ENCODE assay signal across 17 cellular contexts in the genomic region with DNA sequence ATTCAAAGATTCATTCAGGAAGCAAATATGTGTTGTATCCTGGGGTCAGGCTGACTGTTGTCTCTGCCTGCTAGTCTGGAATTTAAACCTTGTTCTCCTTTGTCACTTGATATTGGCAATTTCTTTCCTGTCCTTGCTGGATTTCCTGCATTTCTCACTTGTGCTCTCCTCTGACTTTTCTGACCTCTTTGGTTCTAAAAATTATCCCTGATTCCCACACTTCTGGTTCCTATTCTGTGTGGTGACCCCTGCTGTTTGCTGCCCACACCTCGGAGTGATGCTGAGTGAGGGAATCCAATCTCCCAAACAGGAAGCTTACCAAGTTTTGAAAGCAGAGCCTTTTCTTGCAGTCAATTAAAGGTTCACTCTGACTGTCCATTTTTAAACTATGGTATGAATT.
DNase-seq lines count a peak whose midpoint lies in the region; ATAC-seq and TF ChIP-seq lines count a peak whose summit lies in the region.
"Had no signal": no experiment of that assay in that cellular context is flagged by ENCODE, and none has a peak within 500 bp of the region (broad histone marks: within the 10 kb centered on the region; RNA-seq: fewer than 3 reads in every experiment).

No MANE protein-coding gene starts in this region.

- H3K36me3 ChIP-seq in liver (ENCODE audit: control insufficient read depth in 4 of 4, insufficient read depth in 3 of 4, low read depth in 1 of 4, low read length in 3 of 4) (peaks cover 0 to 2% (median 0%) of the 10 kb centered on the region in 4 donors), smooth muscle cell (ENCODE audit: low read depth) (no peaks in the 10 kb centered on the region)

- WGBS in liver, result 36% methylated on average over 1 of the region's 1 CpG
- WGBS in smooth muscle cell (ENCODE audit: low lambda C conversion rate), result 56% methylated on average over 1 of the region's 1 CpG

- DNase-seq in activated T-cell treated with anti-CD3 and anti-CD28 coated beads, Interleukin-2, amount 50 U/mL, for 72 hours, result no peak
- DNase-seq in activated T-cell treated with anti-CD3 and anti-CD28 coated beads, Interleukin-2, amount 50 U/mL, for 24 hours, result no peak
- DNase-seq in astrocyte of the cerebellum (ENCODE audit: low read depth), result peak; percentile 29
- DNase-seq in smooth muscle cell (lab: John Stamatoyannopoulos, UW; ENCODE audit: unreplicated experiment), result no peak
- DNase-seq in stimulated activated CD4-positive, alpha-beta T cell treated with anti-CD3 and anti-CD28 coated beads, Interleukin-2, amount 100 ng/mL, for 48 hours, result no peak
- no peak for DNase-seq in stimulated activated naive B cell treated with anti-CD40 and anti-IgM and Interleukin-4, amounts not matched to agents 10 μg/mL and 1 μg/mL and 100 μg/mL, for 72 hours
- DNase-seq in kidney glomerular epithelial cell (lab: John Stamatoyannopoulos, UW), result no peak
- DNase-seq: 8988T; activated CD4-positive, CD25-positive, alpha-beta regulatory T cell; CD4-positive, alpha-beta T cell; Kasumi-1; NCI-H1694; NCI-H510A; substantia nigra had no signal

- in situ Hi-C loops in astrocyte of the cerebellum (cut with HindIII; ENCODE audit: low sequenced_read_pairs), result no loop called here

- H3K9me3 ChIP-seq in liver (ENCODE audit: control insufficient read depth in 4 of 4, low read length in 3 of 4), result peaks cover 0 to 8% (median 5%) of the 10 kb centered on the region in 4 donors
- no peaks in the 10 kb centered on the region for H3K9me3 ChIP-seq in smooth muscle cell (replicated peaks; ENCODE audit: low read depth)

- H3K4me1 ChIP-seq in liver (ENCODE audit: control insufficient read depth in 4 of 4, insufficient read depth in 4 of 4, low read length in 3 of 4) (peaks cover 11 to 44% (median 26%) of the 10 kb centered on the region in 4 donors), smooth muscle cell (ENCODE audit: low read depth) (peaks cover 31% of the 10 kb centered on the region)

- H4K20me1 ChIP-seq in smooth muscle cell (ENCODE audit: low read depth), result no peaks in the 10 kb centered on the region

- no peak overlapping the region for H2AFZ ChIP-seq in smooth muscle cell (ENCODE audit: low read depth)

- peaks cover 4 to 10% of the 10 kb centered on the region in 2 donors for H3K9me3 Mint-ChIP-seq in activated T-cell treated with anti-CD3 and anti-CD28 coated beads, Interleukin-2, amount 50 U/mL, for 72 hours
- H3K9me3 Mint-ChIP-seq in activated T-cell treated with anti-CD3 and anti-CD28 coated beads, Interleukin-2, amount 50 U/mL, for 24 hours, result peaks cover 29% of the 10 kb centered on the region
- peaks cover 7 to 13% of the 10 kb centered on the region in 2 donors for H3K9me3 Mint-ChIP-seq in stimulated activated naive B cell treated with anti-CD40 and anti-IgM and Interleukin-4, amounts not matched to agents 10 μg/mL and 1 μg/mL and 100 μg/mL, for 72 hours

- no peak overlapping the region for H3K4me2 ChIP-seq in smooth muscle cell

- H3K4me3 ChIP-seq in astrocyte of the cerebellum (ENCODE audit: low read depth, low read length), result no peak overlapping the region
- H3K4me3 ChIP-seq in liver (ENCODE audit: low read depth in 1 of 3, low read length in 3 of 3), result no peak overlapping the region
- no peak overlapping the region for H3K4me3 ChIP-seq in smooth muscle cell

- H3K27me3 ChIP-seq in liver (ENCODE audit: control insufficient read depth in 4 of 4, insufficient read depth in 4 of 4, low read length in 3 of 4) (no peaks in the 10 kb centered on the region), smooth muscle cell (ENCODE audit: low read depth) (no peaks in the 10 kb centered on the region)

- ATAC-seq in activated T-cell treated with anti-CD3 and anti-CD28 coated beads, Interleukin-2, amount 50 U/mL, for 72 hours (replicated peaks in 1 of 2), result no peak
- ATAC-seq in stimulated activated naive B cell treated with anti-CD40 and anti-IgM and Interleukin-4, amounts not matched to agents 10 μg/mL and 1 μg/mL and 100 μg/mL, for 72 hours (replicated peaks), result no peak

- H3K27ac Mint-ChIP-seq in activated T-cell treated with anti-CD3 and anti-CD28 coated beads, Interleukin-2, amount 50 U/mL, for 72 hours, result peak overlapping the region; percentile 57
- H3K27ac Mint-ChIP-seq in activated T-cell treated with anti-CD3 and anti-CD28 coated beads, Interleukin-2, amount 50 U/mL, for 24 hours, result no peak overlapping the region
- H3K27ac Mint-ChIP-seq in stimulated activated naive B cell treated with anti-CD40 and anti-IgM and Interleukin-4, amounts not matched to agents 10 μg/mL and 1 μg/mL and 100 μg/mL, for 72 hours, result no peak overlapping the region
- H3K27ac Mint-ChIP-seq: activated naive CD4-positive, alpha-beta T cell treated with anti-CD3 and anti-CD28 coated beads, Interleukin-2, amount 50 U/mL, for 24 hours; CD4-positive, alpha-beta T cell had no signal

- no peak overlapping the region for H3K9ac ChIP-seq in liver (ENCODE audit: low read depth in 1 of 2, low read length in 2 of 2)
- H3K9ac ChIP-seq in smooth muscle cell (ENCODE audit: low read depth), result no peak overlapping the region

- no peaks in the 10 kb centered on the region for H3K27me3 Mint-ChIP-seq in activated T-cell treated with anti-CD3 and anti-CD28 coated beads, Interleukin-2, amount 50 U/mL, for 72 hours (ENCODE audit: low read depth)
- H3K27me3 Mint-ChIP-seq in activated T-cell treated with anti-CD3 and anti-CD28 coated beads, Interleukin-2, amount 50 U/mL, for 24 hours, result no peaks in the 10 kb centered on the region
- H3K27me3 Mint-ChIP-seq in stimulated activated naive B cell treated with anti-CD40 and anti-IgM and Interleukin-4, amounts not matched to agents 10 μg/mL and 1 μg/mL and 100 μg/mL, for 72 hours, result no peaks in the 10 kb centered on the region
- H3K27me3 Mint-ChIP-seq: activated naive CD4-positive, alpha-beta T cell treated with anti-CD3 and anti-CD28 coated beads, Interleukin-2, amount 50 U/mL, for 24 hours; CD4-positive, alpha-beta T cell; central memory CD8-positive, alpha-beta T cell had no signal

- TF ChIP-seq RAD21 in liver (IDR thresholded peaks at IDR 0.05), result peak in 1 of 2 donors; percentile 12

- H3K4me1 Mint-ChIP-seq in activated T-cell treated with anti-CD3 and anti-CD28 coated beads, Interleukin-2, amount 50 U/mL, for 72 hours (ENCODE audit: low read depth), result peaks cover 17% of the 10 kb centered on the region
- H3K4me1 Mint-ChIP-seq in activated T-cell treated with anti-CD3 and anti-CD28 coated beads, Interleukin-2, amount 50 U/mL, for 24 hours (ENCODE audit: low read depth), result peaks cover 20% of the 10 kb centered on the region
- peaks cover 7 to 10% of the 10 kb centered on the region in 2 donors for H3K4me1 Mint-ChIP-seq in stimulated activated naive B cell treated with anti-CD40 and anti-IgM and Interleukin-4, amounts not matched to agents 10 μg/mL and 1 μg/mL and 100 μg/mL, for 72 hours
- H3K4me1 Mint-ChIP-seq: activated naive CD4-positive, alpha-beta T cell treated with anti-CD3 and anti-CD28 coated beads, Interleukin-2, amount 50 U/mL, for 24 hours; central memory CD8-positive, alpha-beta T cell had no signal

- no peak overlapping the region for H3K4me3 Mint-ChIP-seq in activated T-cell treated with anti-CD3 and anti-CD28 coated beads, Interleukin-2, amount 50 U/mL, for 72 hours
- H3K4me3 Mint-ChIP-seq in activated T-cell treated with anti-CD3 and anti-CD28 coated beads, Interleukin-2, amount 50 U/mL, for 24 hours, result no peak overlapping the region
- H3K4me3 Mint-ChIP-seq in stimulated activated naive B cell treated with anti-CD40 and anti-IgM and Interleukin-4, amounts not matched to agents 10 μg/mL and 1 μg/mL and 100 μg/mL, for 72 hours, result no peak overlapping the region
- H3K4me3 Mint-ChIP-seq: activated naive CD4-positive, alpha-beta T cell treated with anti-CD3 and anti-CD28 coated beads, Interleukin-2, amount 50 U/mL, for 24 hours; CD4-positive, alpha-beta T cell; central memory CD8-positive, alpha-beta T cell had no signal

- H3K27ac ChIP-seq in liver (ENCODE audit: low read depth in 1 of 2, low read length in 2 of 2) (peak overlapping the region; percentile 14 to 39), smooth muscle cell (ENCODE audit: low read depth) (peak overlapping the region; percentile 96)

- TF ChIP-seq CTCF in astrocyte of the cerebellum (IDR thresholded peaks at IDR 0.05; ENCODE audit: low read depth, low read length, missing control alignments), result no peak
- no peak for TF ChIP-seq CTCF in liver (IDR thresholded peaks at IDR 0.05; ENCODE audit: low read depth, low read length, missing input control)
- TF ChIP-seq CTCF in smooth muscle cell (IDR thresholded peaks at IDR 0.05; ENCODE audit: borderline replicate concordance, insufficient read depth, poor library complexity, severe bottlenecking), result no peak

- H3F3A ChIP-seq in smooth muscle cell (ENCODE audit: low read depth), result peaks cover 10% of the 10 kb centered on the region

- H3K79me2 ChIP-seq in smooth muscle cell (ENCODE audit: low read depth), result no peaks in the 10 kb centered on the region

- peaks cover 20 to 26% of the 10 kb centered on the region in 2 donors for H3K36me3 Mint-ChIP-seq in activated T-cell treated with anti-CD3 and anti-CD28 coated beads, Interleukin-2, amount 50 U/mL, for 72 hours (ENCODE audit: insufficient read depth in 2 of 2)
- peaks cover 72% of the 10 kb centered on the region for H3K36me3 Mint-ChIP-seq in activated T-cell treated with anti-CD3 and anti-CD28 coated beads, Interleukin-2, amount 50 U/mL, for 24 hours (ENCODE audit: low read depth)
- H3K36me3 Mint-ChIP-seq in stimulated activated naive B cell treated with anti-CD40 and anti-IgM and Interleukin-4, amounts not matched to agents 10 μg/mL and 1 μg/mL and 100 μg/mL, for 72 hours, result peaks cover 26 to 41% of the 10 kb centered on the region in 2 donors

TF ChIP-seq in liver, 16 proteins besides CTCF, POLR2A, EP300 and RAD21:
- TF ChIP-seq HNF4A (conservative IDR thresholded peaks at IDR 0.05) (peak in 1 of 2 donors; percentile 27), EGR1 (IDR thresholded peaks at IDR 0.05; ENCODE audit: low read depth in 2 of 2) (no peak)
